In genomic region chr16:49628148-49628547, GRCh38 we compare ENCODE assay signal across 27 cellular contexts.
"Had no signal": no experiment of that assay in that cellular context is flagged by ENCODE, and none has a peak within 500 bp of the region (broad histone marks: within the 10 kb centered on the region; RNA-seq: fewer than 3 reads in every experiment).

No MANE protein-coding gene starts in this region.

- H3K36me3 ChIP-seq: adrenal gland, WERI-Rb-1 had no signal

- H3K9me3 ChIP-seq: adrenal gland, body of pancreas had no signal

- H3K4me1 ChIP-seq: adrenal gland, body of pancreas had no signal

- H3K27me3 ChIP-seq: adrenal gland, body of pancreas had no signal

- ATAC-seq: activated CD4-positive, alpha-beta T cell treated with anti-CD3 and anti-CD28 coated beads for 36 hours; activated CD4-positive, CD25-positive, alpha-beta regulatory T cell treated with anti-CD3 and anti-CD28 coated beads, Interleukin-2, amount 50 U/mL, for 24 hours; activated CD8-positive, alpha-beta memory T cell treated with anti-CD3 and anti-CD28 coated beads, Interleukin-2, amount 10 ng/mL, durations not matched to agents 7 days and 5 days; activated CD8-positive, alpha-beta T cell treated with anti-CD3 and anti-CD28 coated beads, Interleukin-2, amount 10 ng/mL, durations not matched to agents 7 days and 5 days; activated naive CD8-positive, alpha-beta T cell treated with anti-CD3 and anti-CD28 coated beads, Interleukin-2, amount 50 U/mL, for 24 hours; body of pancreas; esophagus mucosa; T-helper 17 cell had no signal

- DNase-seq: activated B cell treated with CpG ODN at 0.5 μM for 24 hours; activated CD4-positive, alpha-beta memory T cell treated with anti-CD3 and anti-CD28 coated beads for 36 hours; activated CD4-positive, alpha-beta T cell treated with anti-CD3 and anti-CD28 coated beads for 36 hours; activated CD4-positive, alpha-beta T cell treated with anti-CD3 and anti-CD28 coated beads, Interleukin-2, amount 10 ng/mL, durations not matched to agents 24 days and 14 days; activated CD8-positive, alpha-beta memory T cell treated with anti-CD3 and anti-CD28 coated beads, Interleukin-2, amount 50 U/mL, for 4 hours; activated CD8-positive, alpha-beta T cell treated with anti-CD3 and anti-CD28 coated beads, Interleukin-2, amount 10 ng/mL, durations not matched to agents 7 days and 5 days; activated effector memory CD4-positive, alpha-beta T cell treated with anti-CD3 and anti-CD28 coated beads, Interleukin-2, amount 50 U/mL, for 16 hours; activated naive CD4-positive, alpha-beta T cell treated with anti-CD3 and anti-CD28 coated beads for 36 hours; activated naive CD8-positive, alpha-beta T cell treated with anti-CD3 and anti-CD28 coated beads for 36 hours; activated naive CD8-positive, alpha-beta T cell treated with anti-CD3 and anti-CD28 coated beads, Interleukin-2, amount 50 U/mL, for 24 hours; activated T-cell treated with anti-CD3 and anti-CD28 coated beads, Interleukin-2, amount 50 U/mL, for 1 hour; activated T-cell treated with anti-CD3 and anti-CD28 coated beads, Interleukin-2, amount 50 U/mL, for 48 hours; amygdala; body of pancreas; caudate nucleus; effector CD8-positive, alpha-beta T cell; foreskin fibroblast; T-helper 1 cell; T-helper 17 cell; T1000; WERI-Rb-1 had no signal

- H3K27ac ChIP-seq: adrenal gland, body of pancreas, WERI-Rb-1 had no signal

- FAIRE-seq: colon, frontal cortex had no signal

- H3K4me3 ChIP-seq: adrenal gland, body of pancreas had no signal
